12 cellular contexts compared by ENCODE assay signal in genomic region chr18:51234117-51235010, GRCh38. TPM values are rescaled to one million over a fixed set of nuclear protein-coding genes. Genes with fewer than 3 reads are reported as not detected.
A peak's percentile ranks its signal among the peaks of the same experiment; 100 is the strongest.
DNase-seq lines count a peak whose midpoint lies in the region; ATAC-seq, FAIRE-seq and TF ChIP-seq lines count a peak whose summit lies in the region.
"Had no signal": no experiment of that assay in that cellular context is flagged by ENCODE, and none has a peak within 500 bp of the region (broad histone marks: within the 10 kb centered on the region; RNA-seq: fewer than 3 reads in every experiment).

No MANE protein-coding gene starts in this region.

- no peak for ATAC-seq in activated T-cell treated with anti-CD3 and anti-CD28 coated beads, Interleukin-2, amount 50 U/mL, for 4 hours
- peak; percentile 40 for ATAC-seq in stimulated activated naive CD8-positive, alpha-beta T cell treated with anti-CD3 and anti-CD28 coated beads, Interleukin-15, Interleukin-2, amounts not matched to agents 100 U/mL and 50 U/mL, for 24 hours

- 81 to 93% methylated on average over 4 to 11 of the region's 11 CpGs for WGBS in endodermal cell (ENCODE audit: insufficient coverage in 1 of 2, insufficient read length in 1 of 2), 2 experiments
- WGBS in hepatocyte (ENCODE audit: low lambda C conversion rate, missing lambda C conversion rate) = 78% methylated on average over 11 of the region's 11 CpGs

- DNase-seq in activated T-cell treated with anti-CD3 and anti-CD28 coated beads, Interleukin-2, amount 50 U/mL, for 24 hours = no peak
- DNase-seq in activated T-cell treated with anti-CD3 and anti-CD28 coated beads, Interleukin-2, amount 50 U/mL, for 4 hours = no peak
- DNase-seq in SK-N-MC (ENCODE audit: low read depth, low spot score) (no peak), endodermal cell (no peak), frontal cortex (ENCODE audit: low spot score in 2 of 2) (no peak), hepatocyte (ENCODE audit: low spot score) (no peak), NCI-H69 (lab: John Stamatoyannopoulos, UW) (no peak)
- DNase-seq in stimulated activated naive CD8-positive, alpha-beta T cell treated with anti-CD3 and anti-CD28 coated beads, Interleukin-15, Interleukin-2, amounts not matched to agents 100 U/mL and 50 U/mL, for 24 hours = peak; percentile 15
- DNase-seq: NCI-H1694 treated with DMSO at 0.1 percent for 48 hours, NCI-H526, SHP77 treated with DMSO at 0.1 percent for 48 hours, upper lobe of left lung had no signal

- H3K4me1 ChIP-seq in endodermal cell (ENCODE audit: control insufficient read depth, insufficient read depth, low read length) (peaks cover 8% of the 10 kb centered on the region), hepatocyte (ENCODE audit: insufficient read depth) (peaks cover 10% of the 10 kb centered on the region)
- H3K4me1 ChIP-seq: upper lobe of left lung had no signal

- no peak overlapping the region for H3K4me3 Mint-ChIP-seq in activated T-cell treated with anti-CD3 and anti-CD28 coated beads, Interleukin-2, amount 50 U/mL, for 24 hours
- no peak overlapping the region for H3K4me3 Mint-ChIP-seq in activated T-cell treated with anti-CD3 and anti-CD28 coated beads, Interleukin-2, amount 50 U/mL, for 4 hours
- H3K4me3 Mint-ChIP-seq in endodermal cell = no peak overlapping the region

- H3K4me2 ChIP-seq in hepatocyte = no peak overlapping the region

- H4K20me1 ChIP-seq in hepatocyte (ENCODE audit: insufficient read depth, poor library complexity, severe bottlenecking) = no peaks in the 10 kb centered on the region

- H3K36me3 ChIP-seq in SK-N-MC (ENCODE audit: insufficient read depth, low read length) (no peaks in the 10 kb centered on the region), endodermal cell (ENCODE audit: control insufficient read depth, insufficient read depth, low read length) (no peaks in the 10 kb centered on the region), hepatocyte (replicated peaks; ENCODE audit: insufficient read depth, low read depth) (no peaks in the 10 kb centered on the region)
- H3K36me3 ChIP-seq: upper lobe of left lung had no signal

- H3K9me3 Mint-ChIP-seq in activated T-cell treated with anti-CD3 and anti-CD28 coated beads, Interleukin-2, amount 50 U/mL, for 24 hours = no peaks in the 10 kb centered on the region
- no peaks in the 10 kb centered on the region for H3K9me3 Mint-ChIP-seq in activated T-cell treated with anti-CD3 and anti-CD28 coated beads, Interleukin-2, amount 50 U/mL, for 4 hours
- peaks cover 7% of the 10 kb centered on the region for H3K9me3 Mint-ChIP-seq in endodermal cell

- no peaks in the 10 kb centered on the region for H3K36me3 Mint-ChIP-seq in activated T-cell treated with anti-CD3 and anti-CD28 coated beads, Interleukin-2, amount 50 U/mL, for 24 hours (ENCODE audit: low read depth)
- H3K36me3 Mint-ChIP-seq in activated T-cell treated with anti-CD3 and anti-CD28 coated beads, Interleukin-2, amount 50 U/mL, for 4 hours (ENCODE audit: insufficient read depth) = no peaks in the 10 kb centered on the region
- no peaks in the 10 kb centered on the region for H3K36me3 Mint-ChIP-seq in endodermal cell (ENCODE audit: low read depth)

- H3K9ac ChIP-seq in SK-N-MC (ENCODE audit: insufficient read length) (no peak overlapping the region), endodermal cell (ENCODE audit: extremely low read depth, low read length, poor library complexity, severe bottlenecking) (no peak overlapping the region)

- FAIRE-seq in frontal cortex (lab: Jason Lieb, UNC) = no peak

- H3K9me3 ChIP-seq in SK-N-MC (ENCODE audit: low read depth, low read length) = no peaks in the 10 kb centered on the region
- peaks cover 10% of the 10 kb centered on the region for H3K9me3 ChIP-seq in endodermal cell (ENCODE audit: control insufficient read depth, low read length)
- H3K9me3 ChIP-seq in hepatocyte (ENCODE audit: low read depth) = no peaks in the 10 kb centered on the region
- H3K9me3 ChIP-seq: upper lobe of left lung had no signal

- no peak overlapping the region for H2AFZ ChIP-seq in hepatocyte

- no peaks in the 10 kb centered on the region for H3K9me2 ChIP-seq in hepatocyte (replicated peaks; ENCODE audit: insufficient read depth)

- peak overlapping the region; percentile 35 for H3K27ac Mint-ChIP-seq in activated T-cell treated with anti-CD3 and anti-CD28 coated beads, Interleukin-2, amount 50 U/mL, for 24 hours
- peak overlapping the region; percentile 52 for H3K27ac Mint-ChIP-seq in endodermal cell

- H3K27me3 ChIP-seq in endodermal cell (ENCODE audit: control insufficient read depth, insufficient read depth, low read length, poor library complexity, severe bottlenecking) (no peaks in the 10 kb centered on the region), hepatocyte (no peaks in the 10 kb centered on the region)
- H3K27me3 ChIP-seq: upper lobe of left lung had no signal

- TF ChIP-seq CTCF in endodermal cell (conservative IDR thresholded peaks at IDR 0.05) = peak; percentile 24
- TF ChIP-seq CTCF in hepatocyte (IDR thresholded peaks at IDR 0.05; ENCODE audit: poor library complexity) = no peak

- H3K4me1 Mint-ChIP-seq in activated T-cell treated with anti-CD3 and anti-CD28 coated beads, Interleukin-2, amount 50 U/mL, for 24 hours (ENCODE audit: low read depth) = peaks cover 25% of the 10 kb centered on the region
- peaks cover 6% of the 10 kb centered on the region for H3K4me1 Mint-ChIP-seq in activated T-cell treated with anti-CD3 and anti-CD28 coated beads, Interleukin-2, amount 50 U/mL, for 4 hours (ENCODE audit: low read depth)
- peaks cover 29% of the 10 kb centered on the region for H3K4me1 Mint-ChIP-seq in endodermal cell

- H3K4me3 ChIP-seq in SK-N-MC = peak overlapping the region; percentile 5
- no peak overlapping the region for H3K4me3 ChIP-seq in endodermal cell (ENCODE audit: low read length)
- no peak overlapping the region for H3K4me3 ChIP-seq in hepatocyte
- H3K4me3 ChIP-seq: upper lobe of left lung had no signal

- no peaks in the 10 kb centered on the region for H3K79me2 ChIP-seq in hepatocyte

- H3K27me3 Mint-ChIP-seq in activated T-cell treated with anti-CD3 and anti-CD28 coated beads, Interleukin-2, amount 50 U/mL, for 24 hours = peaks cover 12% of the 10 kb centered on the region
- H3K27me3 Mint-ChIP-seq in activated T-cell treated with anti-CD3 and anti-CD28 coated beads, Interleukin-2, amount 50 U/mL, for 4 hours (ENCODE audit: low read depth) = peaks cover 3% of the 10 kb centered on the region
- peaks cover 2% of the 10 kb centered on the region for H3K27me3 Mint-ChIP-seq in endodermal cell (ENCODE audit: insufficient read depth)

- H3K27ac ChIP-seq in SK-N-MC (no peak overlapping the region), endodermal cell (ENCODE audit: low read depth, low read length) (no peak overlapping the region), hepatocyte (no peak overlapping the region)
- H3K27ac ChIP-seq: upper lobe of left lung had no signal

RNA-seq across cellular contexts. Expression of gene MEX3C, which starts 36.9 kb away (rescaled TPM):
- 10 to 100 TPM; 67.4 to 89.2 (median 80.3) TPM for total RNA-seq in activated T-cell treated with anti-CD3 and anti-CD28 coated beads, Interleukin-2, amount 50 U/mL, for 4 hours
- 10 to 100 TPM; 60.1 to 68.4 TPM for total RNA-seq in endodermal cell
- 80.9 TPM for polyA plus RNA-seq in endodermal cell (2013, experiment 1 of 2)
- polyA plus RNA-seq in endodermal cell (2013, experiment 2 of 2) = 75.9 TPM
- total RNA-seq in frontal cortex = 97.4 TPM
- 59.4 and 67.3 TPM in 2 replicates for total RNA-seq in hepatocyte
- polyA plus RNA-seq in hepatocyte = 18.9 and 21.0 TPM in 2 replicates
